In the genomic region with DNA sequence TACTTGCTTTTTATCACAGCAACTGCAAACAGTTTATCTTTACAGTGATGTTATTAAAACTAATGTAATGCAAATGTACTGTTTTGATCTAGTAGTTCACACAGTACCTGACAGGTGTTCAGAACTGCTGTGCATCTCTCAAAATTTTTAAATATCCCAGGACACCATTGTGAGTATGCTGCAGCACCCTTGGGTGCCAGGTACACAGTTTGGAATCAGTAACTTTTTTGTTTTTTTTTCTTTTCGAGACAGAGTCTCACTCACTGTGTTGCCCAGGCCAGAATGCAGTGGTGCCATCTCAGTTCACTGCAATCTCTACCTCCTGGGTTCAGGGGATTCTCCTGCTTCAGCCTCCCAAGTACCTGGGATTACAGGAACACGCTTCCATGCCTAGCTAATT, we compare ENCODE assay signal across 2 cellular contexts.
TF ChIP-seq lines count a peak whose summit lies in the region.

No MANE protein-coding gene starts in this region.

TF ChIP-seq in SK-N-SH, 30 proteins besides CTCF, POLR2A, EP300 and RAD21 (continued from another document):
- no peak for TF ChIP-seq YY1 (IDR thresholded peaks at IDR 0.05; ENCODE audit: low read depth)
- TF ChIP-seq, protein P1, sequence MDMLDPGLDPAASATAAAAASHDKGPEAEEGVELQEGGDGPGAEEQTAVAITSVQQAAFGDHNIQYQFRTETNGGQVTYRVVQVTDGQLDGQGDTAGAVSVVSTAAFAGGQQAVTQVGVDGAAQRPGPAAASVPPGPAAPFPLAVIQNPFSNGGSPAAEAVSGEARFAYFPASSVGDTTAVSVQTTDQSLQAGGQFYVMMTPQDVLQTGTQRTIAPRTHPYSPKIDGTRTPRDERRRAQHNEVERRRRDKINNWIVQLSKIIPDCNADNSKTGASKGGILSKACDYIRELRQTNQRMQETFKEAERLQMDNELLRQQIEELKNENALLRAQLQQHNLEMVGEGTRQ (IDR thresholded peaks at IDR 0.05; ENCODE audit: borderline replicate concordance, low read depth, low read length) = no peak
- TF ChIP-seq RXRA (IDR thresholded peaks at IDR 0.05; ENCODE audit: borderline replicate concordance, low read depth) = no peak
- TF ChIP-seq RFX5 (IDR thresholded peaks at IDR 0.05; ENCODE audit: low read length) = no peak
- no peak for TF ChIP-seq TCF12 (IDR thresholded peaks at IDR 0.05)
- TF ChIP-seq, protein P2, sequence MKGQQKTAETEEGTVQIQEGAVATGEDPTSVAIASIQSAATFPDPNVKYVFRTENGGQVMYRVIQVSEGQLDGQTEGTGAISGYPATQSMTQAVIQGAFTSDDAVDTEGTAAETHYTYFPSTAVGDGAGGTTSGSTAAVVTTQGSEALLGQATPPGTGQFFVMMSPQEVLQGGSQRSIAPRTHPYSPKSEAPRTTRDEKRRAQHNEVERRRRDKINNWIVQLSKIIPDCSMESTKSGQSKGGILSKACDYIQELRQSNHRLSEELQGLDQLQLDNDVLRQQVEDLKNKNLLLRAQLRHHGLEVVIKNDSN (IDR thresholded peaks at IDR 0.05; ENCODE audit: borderline replicate concordance, low read depth) = no peak
- TF ChIP-seq, protein P3, sequence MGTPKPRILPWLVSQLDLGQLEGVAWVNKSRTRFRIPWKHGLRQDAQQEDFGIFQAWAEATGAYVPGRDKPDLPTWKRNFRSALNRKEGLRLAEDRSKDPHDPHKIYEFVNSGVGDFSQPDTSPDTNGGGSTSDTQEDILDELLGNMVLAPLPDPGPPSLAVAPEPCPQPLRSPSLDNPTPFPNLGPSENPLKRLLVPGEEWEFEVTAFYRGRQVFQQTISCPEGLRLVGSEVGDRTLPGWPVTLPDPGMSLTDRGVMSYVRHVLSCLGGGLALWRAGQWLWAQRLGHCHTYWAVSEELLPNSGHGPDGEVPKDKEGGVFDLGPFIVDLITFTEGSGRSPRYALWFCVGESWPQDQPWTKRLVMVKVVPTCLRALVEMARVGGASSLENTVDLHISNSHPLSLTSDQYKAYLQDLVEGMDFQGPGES (IDR thresholded peaks at IDR 0.05; ENCODE audit: low read depth, low read length) = no peak
- no peak for TF ChIP-seq FOXJ3 (CRISPR knock-in tag; IDR thresholded peaks at IDR 0.05)
- no peak for TF ChIP-seq TEAD4 (IDR thresholded peaks at IDR 0.05; ENCODE audit: borderline replicate concordance, insufficient read depth)
- TF ChIP-seq NRF1 (IDR thresholded peaks at IDR 0.05; ENCODE audit: low read depth, low read length) = no peak

TF ChIP-seq in SK-N-SH treated with all-trans-retinoic acid at 6 μM for 48 hours, 23 proteins besides CTCF, POLR2A, EP300 and RAD21 (continued from another document):
- TF ChIP-seq TCF4 (CRISPR knock-in tag; IDR thresholded peaks at IDR 0.05; ENCODE audit: borderline replicate concordance) (no peak), ZNF70 (CRISPR knock-in tag; IDR thresholded peaks at IDR 0.05) (no peak), OSR1 (CRISPR knock-in tag; IDR thresholded peaks at IDR 0.05) (no peak)
- TF ChIP-seq, protein P4, sequence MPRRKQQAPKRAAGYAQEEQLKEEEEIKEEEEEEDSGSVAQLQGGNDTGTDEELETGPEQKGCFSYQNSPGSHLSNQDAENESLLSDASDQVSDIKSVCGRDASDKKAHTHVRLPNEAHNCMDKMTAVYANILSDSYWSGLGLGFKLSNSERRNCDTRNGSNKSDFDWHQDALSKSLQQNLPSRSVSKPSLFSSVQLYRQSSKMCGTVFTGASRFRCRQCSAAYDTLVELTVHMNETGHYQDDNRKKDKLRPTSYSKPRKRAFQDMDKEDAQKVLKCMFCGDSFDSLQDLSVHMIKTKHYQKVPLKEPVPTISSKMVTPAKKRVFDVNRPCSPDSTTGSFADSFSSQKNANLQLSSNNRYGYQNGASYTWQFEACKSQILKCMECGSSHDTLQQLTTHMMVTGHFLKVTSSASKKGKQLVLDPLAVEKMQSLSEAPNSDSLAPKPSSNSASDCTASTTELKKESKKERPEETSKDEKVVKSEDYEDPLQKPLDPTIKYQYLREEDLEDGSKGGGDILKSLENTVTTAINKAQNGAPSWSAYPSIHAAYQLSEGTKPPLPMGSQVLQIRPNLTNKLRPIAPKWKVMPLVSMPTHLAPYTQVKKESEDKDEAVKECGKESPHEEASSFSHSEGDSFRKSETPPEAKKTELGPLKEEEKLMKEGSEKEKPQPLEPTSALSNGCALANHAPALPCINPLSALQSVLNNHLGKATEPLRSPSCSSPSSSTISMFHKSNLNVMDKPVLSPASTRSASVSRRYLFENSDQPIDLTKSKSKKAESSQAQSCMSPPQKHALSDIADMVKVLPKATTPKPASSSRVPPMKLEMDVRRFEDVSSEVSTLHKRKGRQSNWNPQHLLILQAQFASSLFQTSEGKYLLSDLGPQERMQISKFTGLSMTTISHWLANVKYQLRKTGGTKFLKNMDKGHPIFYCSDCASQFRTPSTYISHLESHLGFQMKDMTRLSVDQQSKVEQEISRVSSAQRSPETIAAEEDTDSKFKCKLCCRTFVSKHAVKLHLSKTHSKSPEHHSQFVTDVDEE (CRISPR knock-in tag; IDR thresholded peaks at IDR 0.05) = no peak
- TF ChIP-seq, protein P5, sequence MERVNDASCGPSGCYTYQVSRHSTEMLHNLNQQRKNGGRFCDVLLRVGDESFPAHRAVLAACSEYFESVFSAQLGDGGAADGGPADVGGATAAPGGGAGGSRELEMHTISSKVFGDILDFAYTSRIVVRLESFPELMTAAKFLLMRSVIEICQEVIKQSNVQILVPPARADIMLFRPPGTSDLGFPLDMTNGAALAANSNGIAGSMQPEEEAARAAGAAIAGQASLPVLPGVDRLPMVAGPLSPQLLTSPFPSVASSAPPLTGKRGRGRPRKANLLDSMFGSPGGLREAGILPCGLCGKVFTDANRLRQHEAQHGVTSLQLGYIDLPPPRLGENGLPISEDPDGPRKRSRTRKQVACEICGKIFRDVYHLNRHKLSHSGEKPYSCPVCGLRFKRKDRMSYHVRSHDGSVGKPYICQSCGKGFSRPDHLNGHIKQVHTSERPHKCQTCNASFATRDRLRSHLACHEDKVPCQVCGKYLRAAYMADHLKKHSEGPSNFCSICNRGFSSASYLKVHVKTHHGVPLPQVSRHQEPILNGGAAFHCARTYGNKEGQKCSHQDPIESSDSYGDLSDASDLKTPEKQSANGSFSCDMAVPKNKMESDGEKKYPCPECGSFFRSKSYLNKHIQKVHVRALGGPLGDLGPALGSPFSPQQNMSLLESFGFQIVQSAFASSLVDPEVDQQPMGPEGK (CRISPR knock-in tag; IDR thresholded peaks at IDR 0.05; ENCODE audit: borderline replicate concordance) = no peak
